ENCODE assay signal across 9 cellular contexts in genomic region chr3:168095611-168096209, GRCh38. TPM values are rescaled to one million over a fixed set of nuclear protein-coding genes. Genes with fewer than 3 reads are reported as not detected.
DNase-seq lines count a peak whose midpoint lies in the region; ATAC-seq and TF ChIP-seq lines count a peak whose summit lies in the region.
"Had no signal": no experiment of that assay in that cellular context is flagged by ENCODE, and none has a peak within 500 bp of the region (broad histone marks: within the 10 kb centered on the region; RNA-seq: fewer than 3 reads in every experiment).

GOLIM4 (minus strand) TSS chr3:168095924; CDS start chr3:168095285, 639 bp downstream.

- H3K27ac ChIP-seq in hepatocyte = peak within 1 kb of the TSS; percentile 94

- peak; percentile 20 for TF ChIP-seq CTCF in hepatocyte (IDR thresholded peaks at IDR 0.05; ENCODE audit: poor library complexity)

- no peaks in the 10 kb centered on the region for H3K9me3 ChIP-seq in hepatocyte (ENCODE audit: low read depth)

- no peaks in the 10 kb centered on the region for H3K36me3 ChIP-seq in hepatocyte (replicated peaks; ENCODE audit: insufficient read depth, low read depth)

- DNase-seq in NK-92 treated with Interleukin-12 subunit alpha and Interleukin-12 subunit beta, amount 100 ng/mL, for 24 hours (lab: John Stamatoyannopoulos, UW) = peak; percentile 97
- no peak for DNase-seq in NK-92 (lab: John Stamatoyannopoulos, UW; ENCODE audit: unreplicated experiment)
- DNase-seq in NCI-H1417 (lab: John Stamatoyannopoulos, UW) = peak; percentile 92 to 98 (median 98)
- DNase-seq in SW 1271 (lab: John Stamatoyannopoulos, UW) = peak; percentile 92 to 93
- peak; percentile 99 for DNase-seq in astrocyte of the hippocampus (ENCODE audit: low read depth, low spot score)
- peak; percentile 97 for DNase-seq in hepatocyte (ENCODE audit: low spot score)
- DNase-seq in putamen (ENCODE audit: low spot score) = peak; percentile 95
- DNase-seq: DND-41 had no signal

- H3K4me2 ChIP-seq in hepatocyte = peak within 1 kb of the TSS; percentile 85

- H4K20me1 ChIP-seq in hepatocyte (ENCODE audit: insufficient read depth, poor library complexity, severe bottlenecking) = peaks cover 4% of the 10 kb centered on the region

- H2AFZ ChIP-seq in hepatocyte = peak within 1 kb of the TSS; percentile 65

- H3K79me2 ChIP-seq in hepatocyte = peaks cover 42% of the 10 kb centered on the region

- H3K4me3 ChIP-seq in hepatocyte = peak within 1 kb of the TSS; percentile 89

- peaks cover 5% of the 10 kb centered on the region for H3K4me1 ChIP-seq in hepatocyte (ENCODE audit: insufficient read depth)

- WGBS in hepatocyte (ENCODE audit: low lambda C conversion rate, missing lambda C conversion rate) = under 1% methylated on average over 32 of the region's 52 CpGs

- H3K9me2 ChIP-seq in hepatocyte (replicated peaks; ENCODE audit: insufficient read depth) = no peaks in the 10 kb centered on the region

- ATAC-seq in HG02798 (IDR thresholded peaks at IDR 0.05; ENCODE audit: poor library complexity, unreplicated experiment) = peak; percentile 88

- H3K27me3 ChIP-seq in hepatocyte = no peaks in the 10 kb centered on the region

RNA-seq across cellular contexts. Expression of gene GOLIM4, which starts in this region (rescaled TPM):
- 67.2 and 67.7 TPM in 2 replicates for total RNA-seq in hepatocyte
- polyA plus RNA-seq in hepatocyte = 38.8 and 45.3 TPM in 2 replicates
